In the genomic region with DNA sequence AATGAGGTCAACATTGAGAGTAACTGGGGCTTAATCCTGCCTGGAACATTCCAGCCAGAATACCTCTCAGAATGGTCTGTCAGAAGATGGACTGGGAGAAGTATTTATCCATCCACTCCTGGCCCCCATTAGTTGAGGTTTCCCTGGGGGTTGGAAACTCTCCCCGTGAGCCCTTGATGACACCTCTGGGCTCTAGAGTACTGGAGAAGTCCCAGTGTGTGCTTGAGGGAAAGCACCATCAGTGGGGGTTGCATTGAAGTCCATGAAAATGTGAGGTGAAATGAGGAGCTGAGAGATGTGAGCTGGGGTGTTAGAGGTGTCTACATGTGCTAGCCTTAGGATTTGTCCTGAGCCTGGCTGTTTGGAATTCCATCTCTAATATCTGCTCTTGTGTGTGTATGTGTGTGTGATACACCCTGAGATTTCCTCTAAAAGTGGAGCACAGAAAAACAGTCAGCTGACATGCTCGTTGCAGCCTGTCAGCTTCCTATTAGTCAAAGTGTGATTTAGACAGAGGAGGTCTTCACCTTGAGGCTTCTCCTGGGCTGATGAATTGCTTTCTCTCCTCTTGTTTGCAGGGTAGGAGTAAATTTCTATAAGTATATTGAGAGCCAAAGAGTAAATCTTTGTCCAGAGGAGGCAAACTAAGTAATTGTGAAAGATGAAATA, we compare ENCODE assay signal across 1 cellular context.
TF ChIP-seq lines count a peak whose summit lies in the region.

No MANE protein-coding gene starts in this region.

TF ChIP-seq in GM23338, 12 proteins besides CTCF, POLR2A, EP300 and RAD21 (continued from another document):
- TF ChIP-seq, protein P1, sequence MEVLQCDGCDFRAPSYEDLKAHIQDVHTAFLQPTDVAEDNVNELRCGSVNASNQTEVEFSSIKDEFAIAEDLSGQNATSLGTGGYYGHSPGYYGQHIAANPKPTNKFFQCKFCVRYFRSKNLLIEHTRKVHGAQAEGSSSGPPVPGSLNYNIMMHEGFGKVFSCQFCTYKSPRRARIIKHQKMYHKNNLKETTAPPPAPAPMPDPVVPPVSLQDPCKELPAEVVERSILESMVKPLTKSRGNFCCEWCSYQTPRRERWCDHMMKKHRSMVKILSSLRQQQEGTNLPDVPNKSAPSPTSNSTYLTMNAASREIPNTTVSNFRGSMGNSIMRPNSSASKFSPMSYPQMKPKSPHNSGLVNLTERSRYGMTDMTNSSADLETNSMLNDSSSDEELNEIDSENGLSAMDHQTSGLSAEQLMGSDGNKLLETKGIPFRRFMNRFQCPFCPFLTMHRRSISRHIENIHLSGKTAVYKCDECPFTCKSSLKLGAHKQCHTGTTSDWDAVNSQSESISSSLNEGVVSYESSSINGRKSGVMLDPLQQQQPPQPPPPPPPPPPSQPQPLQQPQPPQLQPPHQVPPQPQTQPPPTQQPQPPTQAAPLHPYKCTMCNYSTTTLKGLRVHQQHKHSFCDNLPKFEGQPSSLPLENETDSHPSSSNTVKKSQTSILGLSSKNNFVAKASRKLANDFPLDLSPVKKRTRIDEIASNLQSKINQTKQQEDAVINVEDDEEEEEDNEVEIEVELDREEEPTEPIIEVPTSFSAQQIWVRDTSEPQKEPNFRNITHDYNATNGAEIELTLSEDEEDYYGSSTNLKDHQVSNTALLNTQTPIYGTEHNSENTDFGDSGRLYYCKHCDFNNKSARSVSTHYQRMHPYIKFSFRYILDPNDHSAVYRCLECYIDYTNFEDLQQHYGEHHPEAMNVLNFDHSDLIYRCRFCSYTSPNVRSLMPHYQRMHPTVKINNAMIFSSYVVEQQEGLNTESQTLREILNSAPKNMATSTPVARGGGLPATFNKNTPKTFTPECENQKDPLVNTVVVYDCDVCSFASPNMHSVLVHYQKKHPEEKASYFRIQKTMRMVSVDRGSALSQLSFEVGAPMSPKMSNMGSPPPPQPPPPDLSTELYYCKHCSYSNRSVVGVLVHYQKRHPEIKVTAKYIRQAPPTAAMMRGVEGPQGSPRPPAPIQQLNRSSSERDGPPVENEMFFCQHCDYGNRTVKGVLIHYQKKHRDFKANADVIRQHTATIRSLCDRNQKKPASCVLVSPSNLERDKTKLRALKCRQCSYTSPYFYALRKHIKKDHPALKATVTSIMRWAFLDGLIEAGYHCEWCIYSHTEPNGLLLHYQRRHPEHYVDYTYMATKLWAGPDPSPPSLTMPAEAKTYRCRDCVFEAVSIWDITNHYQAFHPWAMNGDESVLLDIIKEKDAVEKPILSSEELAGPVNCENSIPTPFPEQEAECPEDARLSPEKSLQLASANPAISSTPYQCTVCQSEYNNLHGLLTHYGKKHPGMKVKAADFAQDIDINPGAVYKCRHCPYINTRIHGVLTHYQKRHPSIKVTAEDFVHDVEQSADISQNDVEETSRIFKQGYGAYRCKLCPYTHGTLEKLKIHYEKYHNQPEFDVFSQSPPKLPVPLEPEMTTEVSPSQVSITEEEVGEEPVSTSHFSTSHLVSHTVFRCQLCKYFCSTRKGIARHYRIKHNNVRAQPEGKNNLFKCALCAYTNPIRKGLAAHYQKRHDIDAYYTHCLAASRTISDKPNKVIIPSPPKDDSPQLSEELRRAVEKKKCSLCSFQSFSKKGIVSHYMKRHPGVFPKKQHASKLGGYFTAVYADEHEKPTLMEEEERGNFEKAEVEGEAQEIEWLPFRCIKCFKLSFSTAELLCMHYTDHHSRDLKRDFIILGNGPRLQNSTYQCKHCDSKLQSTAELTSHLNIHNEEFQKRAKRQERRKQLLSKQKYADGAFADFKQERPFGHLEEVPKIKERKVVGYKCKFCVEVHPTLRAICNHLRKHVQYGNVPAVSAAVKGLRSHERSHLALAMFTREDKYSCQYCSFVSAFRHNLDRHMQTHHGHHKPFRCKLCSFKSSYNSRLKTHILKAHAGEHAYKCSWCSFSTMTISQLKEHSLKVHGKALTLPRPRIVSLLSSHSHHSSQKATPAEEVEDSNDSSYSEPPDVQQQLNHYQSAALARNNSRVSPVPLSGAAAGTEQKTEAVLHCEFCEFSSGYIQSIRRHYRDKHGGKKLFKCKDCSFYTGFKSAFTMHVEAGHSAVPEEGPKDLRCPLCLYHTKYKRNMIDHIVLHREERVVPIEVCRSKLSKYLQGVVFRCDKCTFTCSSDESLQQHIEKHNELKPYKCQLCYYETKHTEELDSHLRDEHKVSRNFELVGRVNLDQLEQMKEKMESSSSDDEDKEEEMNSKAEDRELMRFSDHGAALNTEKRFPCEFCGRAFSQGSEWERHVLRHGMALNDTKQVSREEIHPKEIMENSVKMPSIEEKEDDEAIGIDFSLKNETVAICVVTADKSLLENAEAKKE (CRISPR knock-in tag; IDR thresholded peaks at IDR 0.05) = no peak
- TF ChIP-seq, protein P2, sequence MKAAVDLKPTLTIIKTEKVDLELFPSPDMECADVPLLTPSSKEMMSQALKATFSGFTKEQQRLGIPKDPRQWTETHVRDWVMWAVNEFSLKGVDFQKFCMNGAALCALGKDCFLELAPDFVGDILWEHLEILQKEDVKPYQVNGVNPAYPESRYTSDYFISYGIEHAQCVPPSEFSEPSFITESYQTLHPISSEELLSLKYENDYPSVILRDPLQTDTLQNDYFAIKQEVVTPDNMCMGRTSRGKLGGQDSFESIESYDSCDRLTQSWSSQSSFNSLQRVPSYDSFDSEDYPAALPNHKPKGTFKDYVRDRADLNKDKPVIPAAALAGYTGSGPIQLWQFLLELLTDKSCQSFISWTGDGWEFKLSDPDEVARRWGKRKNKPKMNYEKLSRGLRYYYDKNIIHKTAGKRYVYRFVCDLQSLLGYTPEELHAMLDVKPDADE (IDR thresholded peaks at IDR 0.05) = no peak
- TF ChIP-seq POLR2AphosphoS5 (IDR thresholded peaks at IDR 0.05; ENCODE audit: low read depth) (no peak), STAT1 (IDR thresholded peaks at IDR 0.05; ENCODE audit: unreplicated experiment) (no peak), ZNF114 (CRISPR knock-in tag; IDR thresholded peaks at IDR 0.05) (no peak), EZH2phosphoT487 (IDR thresholded peaks at IDR 0.05; ENCODE audit: unreplicated experiment) (no peak)
TF ChIP-seq in GM23338: peak in this region for 0.
